Comparison of ENCODE assay signal across 17 cellular contexts in the genomic region with DNA sequence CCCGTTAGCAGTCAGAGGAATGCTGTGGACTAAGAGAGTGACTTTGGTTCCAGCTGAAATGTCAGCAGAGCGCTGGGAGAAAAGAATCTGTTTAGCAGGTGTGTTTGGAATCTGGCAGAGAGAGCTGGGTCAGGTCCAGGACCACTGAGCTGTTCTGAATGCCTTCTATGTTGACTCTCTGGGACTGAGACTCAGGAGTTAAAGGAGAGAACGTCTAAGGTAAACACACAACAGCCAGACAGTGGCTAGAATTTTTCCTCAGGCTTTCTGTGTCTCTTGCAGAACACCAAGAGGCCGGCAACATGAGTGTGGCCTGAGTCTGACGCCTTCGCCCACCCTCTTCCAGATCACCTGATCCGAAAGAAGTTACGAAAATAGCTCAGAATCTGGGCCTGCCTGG.
A peak's percentile ranks its signal among the peaks of the same experiment; 100 is the strongest.
DNase-seq lines count a peak whose midpoint lies in the region; ATAC-seq and TF ChIP-seq lines count a peak whose summit lies in the region.
"Had no signal": no experiment of that assay in that cellular context is flagged by ENCODE, and none has a peak within 500 bp of the region (broad histone marks: within the 10 kb centered on the region; RNA-seq: fewer than 3 reads in every experiment).

No MANE protein-coding gene starts in this region.

- WGBS in sigmoid colon, 2 donors: 80 to 82% methylated on average over 8 of the region's 8 CpGs

- DNase-seq in NCI-H1092 treated with DMSO at 0.1 percent for 48 hours (lab: John Stamatoyannopoulos, UW) (peak; percentile 90), astrocyte of the hippocampus (ENCODE audit: low read depth, low spot score) (peak; percentile 57), kidney tubule cell (ENCODE audit: low spot score) (peak; percentile 41), sigmoid colon (no peak), dermis blood vessel endothelial cell (no peak), ureter (ENCODE audit: low spot score) (no peak), NCI-H2171 treated with DMSO at 0.1 percent for 48 hours (lab: John Stamatoyannopoulos, UW) (no peak)
- DNase-seq: activated CD8-positive, alpha-beta memory T cell treated with anti-CD3 and anti-CD28 coated beads for 24 hours; EL; left colon; NCI-H1417; stimulated activated naive CD8-positive, alpha-beta T cell treated with anti-CD3 and anti-CD28 coated beads, Interleukin-15, amount 100 ng/mL, for 72 hours; T-helper 1 cell had no signal

- no peak for TF ChIP-seq EP300 in sigmoid colon (IDR thresholded peaks at IDR 0.05)

- no peak for TF ChIP-seq CTCF in sigmoid colon (IDR thresholded peaks at IDR 0.05)

- intact Hi-C loops in sigmoid colon (cut with DNase I): no loop called here

- H3K4me3 ChIP-seq in sigmoid colon: no peak overlapping the region

- H3K27me3 ChIP-seq in sigmoid colon: no peaks in the 10 kb centered on the region

- peaks cover 0 to 37% (median 21%) of the 10 kb centered on the region in 4 donors for H3K4me1 ChIP-seq in sigmoid colon

- no peaks in the 10 kb centered on the region for H3K36me3 ChIP-seq in sigmoid colon

- no peak for TF ChIP-seq POLR2A in sigmoid colon (IDR thresholded peaks at IDR 0.05)

- no peaks in the 10 kb centered on the region for H3K9me3 ChIP-seq in sigmoid colon

- H3K27ac ChIP-seq in sigmoid colon: peak overlapping the region; percentile 58 to 80 (median 70)
- H3K27ac ChIP-seq: KMS-11 had no signal

- ATAC-seq in GM19328 (IDR thresholded peaks at IDR 0.05; ENCODE audit: unreplicated experiment): no peak
- ATAC-seq: activated T-helper 17 cell treated with anti-CD3 and anti-CD28 coated beads, Interleukin-2, amount 50 U/mL, for 72 hours; left colon; stimulated activated naive CD8-positive, alpha-beta T cell treated with anti-CD3 and anti-CD28 coated beads, Interleukin-15, amount 100 ng/mL, for 72 hours; WTC11 had no signal

Comparison
In these comparisons a context has a peak if more than half of its experiments do, and no peak if none do; other contexts are left out.
1. DNase-seq: peak in NCI-H1092 treated with DMSO at 0.1 percent for 48 hours (single experiment), astrocyte of the hippocampus (single experiment) and kidney tubule cell (single experiment); none in sigmoid colon (single experiment), dermis blood vessel endothelial cell (single experiment), ureter (single experiment) and NCI-H2171 treated with DMSO at 0.1 percent for 48 hours (single experiment).